Comparison of ENCODE assay signal across 24 cellular contexts in genomic region chr4:25677943-25678342, GRCh38. TPM values are rescaled to one million over a fixed set of nuclear protein-coding genes. Genes with fewer than 3 reads are reported as not detected.
DNase-seq lines count a peak whose midpoint lies in the region; ATAC-seq and TF ChIP-seq lines count a peak whose summit lies in the region.
"Had no signal": no experiment of that assay in that cellular context is flagged by ENCODE, and none has a peak within 500 bp of the region (broad histone marks: within the 10 kb centered on the region; RNA-seq: fewer than 3 reads in every experiment).

No MANE protein-coding gene starts in this region.

- H3K27ac ChIP-seq in left lung, result no peak overlapping the region
- H3K27ac ChIP-seq: A549, BLaER1, C4-2B had no signal

- no peaks in the 10 kb centered on the region for H3K9me3 Mint-ChIP-seq in progenitor cell of endocrine pancreas (ENCODE audit: low read depth)
- H3K9me3 Mint-ChIP-seq: CD8-positive, alpha-beta T cell; GM23338; HFFc6 had no signal

- no peaks in the 10 kb centered on the region for H3K27me3 Mint-ChIP-seq in progenitor cell of endocrine pancreas
- H3K27me3 Mint-ChIP-seq: CD4-positive, CD25-positive, alpha-beta regulatory T cell had no signal

- H3K9me3 ChIP-seq in left lung, result no peaks in the 10 kb centered on the region
- H3K9me3 ChIP-seq: A549, BLaER1, Caco-2, HAP-1 had no signal

- peak overlapping the region; percentile 71 for H3K27ac Mint-ChIP-seq in progenitor cell of endocrine pancreas
- H3K27ac Mint-ChIP-seq: B cell; CD8-positive, alpha-beta T cell; GM23338; HFFc6 had no signal

- no peak overlapping the region for H3K4me3 Mint-ChIP-seq in progenitor cell of endocrine pancreas (ENCODE audit: low read depth)
- H3K4me3 Mint-ChIP-seq: B cell; CD4-positive, CD25-positive, alpha-beta regulatory T cell; CD8-positive, alpha-beta T cell; GM23338; HFFc6 had no signal

- H3K4me3 ChIP-seq in H7 (ENCODE audit: insufficient read depth, low read depth, low read length) (no peak overlapping the region), left lung (no peak overlapping the region)
- H3K4me3 ChIP-seq: A549, BLaER1, GM12878, GM23338, HAP-1 had no signal

- no peaks in the 10 kb centered on the region for H3K4me1 ChIP-seq in left lung
- H3K4me1 ChIP-seq: A549, BLaER1, Caco-2, HAP-1 had no signal

- no peaks in the 10 kb centered on the region for H3K27me3 ChIP-seq in H7 (ENCODE audit: control insufficient read depth, insufficient read depth, low read length)
- no peaks in the 10 kb centered on the region for H3K27me3 ChIP-seq in left lung
- H3K27me3 ChIP-seq: BLaER1 had no signal

- DNase-seq in H7 (peak; percentile 9), left lung (no peak), progenitor cell of endocrine pancreas (ENCODE audit: low spot score, unreplicated experiment) (no peak), activated gamma-delta T cell (lab: John Stamatoyannopoulos, UW) (no peak), Ammon's horn (ENCODE audit: low spot score) (no peak)
- DNase-seq: 8988T; ACHN; Caco-2; CD4-positive, CD25-positive, alpha-beta regulatory T cell; CD8-positive, alpha-beta T cell; DMS 273 treated with DMSO at 0.1 percent for 48 hours; DMS79; EL; GDM1; HFFc6 had no signal

- no peaks in the 10 kb centered on the region for H3K4me1 Mint-ChIP-seq in progenitor cell of endocrine pancreas (ENCODE audit: low read depth)
- H3K4me1 Mint-ChIP-seq: B cell; CD4-positive, CD25-positive, alpha-beta regulatory T cell; GM23338 had no signal

- ATAC-seq in left lung (peak; percentile 12), GM19463 (IDR thresholded peaks at IDR 0.05; ENCODE audit: unreplicated experiment) (no peak)
- ATAC-seq: A549; CD8-positive, alpha-beta T cell; GM12878; GM23338 had no signal

- intact Hi-C loops in left lung (cut with DNase I), result no loop called here

- no peaks in the 10 kb centered on the region for H3K36me3 Mint-ChIP-seq in progenitor cell of endocrine pancreas (ENCODE audit: insufficient read depth)
- H3K36me3 Mint-ChIP-seq: CD4-positive, CD25-positive, alpha-beta regulatory T cell; CD8-positive, alpha-beta T cell had no signal

- H3K36me3 ChIP-seq in H7 (replicated peaks; ENCODE audit: control insufficient read depth, insufficient read depth, low read length) (no peaks in the 10 kb centered on the region), left lung (peaks cover 0 to 16% of the 10 kb centered on the region in 2 donors)
- H3K36me3 ChIP-seq: BLaER1, HAP-1 had no signal

- TF ChIP-seq CTCF in left lung (IDR thresholded peaks at IDR 0.05) (no peak), progenitor cell of endocrine pancreas (IDR thresholded peaks at IDR 0.05; ENCODE audit: unreplicated experiment) (no peak)

RNA-seq across cellular contexts. Expression of gene SLC34A2, which starts 22.3 kb away (rescaled TPM):
- 0.07 and 0.28 TPM in 2 replicates for total RNA-seq in H7 (2014; rRNA removed; shearing (Covaris generic))
- 1,000 to 10,000 TPM; 2,023 to 3,249 TPM for total RNA-seq in left lung
- 1.1 and 2.2 TPM in 2 replicates for total RNA-seq in progenitor cell of endocrine pancreas
- total RNA-seq: B cell; CD4-positive, CD25-positive, alpha-beta regulatory T cell; CD8-positive, alpha-beta T cell; H4; HFFc6 had no signal

Comparison
In these comparisons a context has a peak if more than half of its experiments do, and no peak if none do; other contexts are left out.
1. RNA of gene SLC34A2, which starts 22.3 kb away (total RNA-seq): 2,023 to 3,249 TPM in left lung; 1.1 to 2.2 TPM in progenitor cell of endocrine pancreas and 0.07 to 0.28 TPM in H7; every median in the first group is over 100 times any median in the second.